ENCODE assay signal across 2 cellular contexts in the genomic region with DNA sequence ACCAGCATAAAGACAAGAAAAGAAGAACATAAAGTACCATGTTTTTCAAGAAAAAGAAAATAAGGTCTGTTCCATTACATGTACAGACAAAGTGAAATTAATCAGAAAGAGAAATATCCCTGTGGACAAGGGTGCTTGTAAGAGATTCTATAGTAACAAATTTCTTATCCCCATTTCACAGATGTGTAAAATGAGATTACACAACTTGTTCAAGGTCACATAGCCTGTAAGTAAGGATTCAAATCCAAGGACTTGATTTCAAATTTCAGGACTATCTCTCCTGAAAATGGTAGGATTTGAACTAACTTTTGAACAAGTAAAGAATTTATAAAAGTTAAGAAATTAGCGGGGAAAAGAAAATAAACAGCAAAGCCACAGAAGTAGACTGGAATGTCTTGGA.
A peak's percentile ranks its signal among the peaks of the same experiment; 100 is the strongest.
TF ChIP-seq lines count a peak whose summit lies in the region.

No MANE protein-coding gene starts in this region.

TF ChIP-seq in HepG2, 621 proteins besides CTCF, POLR2A, EP300 and RAD21 (continued from another document):
- TF ChIP-seq ZNF260 (CRISPR knock-in tag; IDR thresholded peaks at IDR 0.05; ENCODE audit: borderline replicate concordance, low read depth) (no peak), ZNF331 (CRISPR knock-in tag; IDR thresholded peaks at IDR 0.05) (no peak), POGZ (CRISPR knock-in tag; IDR thresholded peaks at IDR 0.05) (no peak), ZNF75D (CRISPR knock-in tag; IDR thresholded peaks at IDR 0.05; ENCODE audit: borderline replicate concordance) (no peak)
TF ChIP-seq in HepG2: peak in this region for 1.

TF ChIP-seq in K562, 482 proteins besides CTCF, POLR2A, EP300 and RAD21 (continued from another document):
- TF ChIP-seq MAZ (CRISPR knock-in tag; conservative IDR thresholded peaks at IDR 0.05 in 1 of 2, IDR thresholded peaks at IDR 0.05 in 1 of 2) = no peak
- TF ChIP-seq CBFB (CRISPR knock-in tag; IDR thresholded peaks at IDR 0.05) = no peak
- TF ChIP-seq KDM1A (IDR thresholded peaks at IDR 0.05) = peak; percentile 43 to 54; a peak in 2 of 4 replicates
- TF ChIP-seq PTTG1 (tag; IDR thresholded peaks at IDR 0.05; ENCODE audit: low read depth) = no peak
- no peak for TF ChIP-seq HNRNPL (IDR thresholded peaks at IDR 0.05; ENCODE audit: low read depth, low read length)
- TF ChIP-seq HNRNPLL (IDR thresholded peaks at IDR 0.05; ENCODE audit: low read depth, low read length, poor library complexity, severe bottlenecking) = no peak
- TF ChIP-seq FOXK1 (CRISPR knock-in tag; IDR thresholded peaks at IDR 0.05; ENCODE audit: borderline replicate concordance) = no peak
- no peak for TF ChIP-seq ZKSCAN1 (IDR thresholded peaks at IDR 0.05; ENCODE audit: low read depth, low read length)
- TF ChIP-seq CHCHD3 (CRISPR knock-in tag; IDR thresholded peaks at IDR 0.05) = no peak
- no peak for TF ChIP-seq BHLHE40 (IDR thresholded peaks at IDR 0.05; ENCODE audit: low read length)
- no peak for TF ChIP-seq TCF7L2 (IDR thresholded peaks at IDR 0.05; ENCODE audit: low read depth, low read length)
- no peak for TF ChIP-seq ETS2 (tag; IDR thresholded peaks at IDR 0.05; ENCODE audit: borderline replicate concordance, poor library complexity, severe bottlenecking)
- TF ChIP-seq NRF1 (conservative IDR thresholded peaks at IDR 0.05 in 1 of 2, IDR thresholded peaks at IDR 0.05 in 1 of 2) = no peak
- no peak for TF ChIP-seq MTA2 (IDR thresholded peaks at IDR 0.05; ENCODE audit: low read depth)
- peak; percentile 93 for TF ChIP-seq RBM25 (IDR thresholded peaks at IDR 0.05; ENCODE audit: low read depth, low read length, severe bottlenecking)
- TF ChIP-seq FOXJ2 (tag; IDR thresholded peaks at IDR 0.05) = no peak
- no peak for TF ChIP-seq ELF2 (CRISPR knock-in tag; IDR thresholded peaks at IDR 0.05)
- no peak for TF ChIP-seq ZNF263 (CRISPR knock-in tag; IDR thresholded peaks at IDR 0.05; ENCODE audit: borderline replicate concordance)
- no peak for TF ChIP-seq MTA1 (IDR thresholded peaks at IDR 0.05; ENCODE audit: borderline replicate concordance)
- TF ChIP-seq ZNF197 (CRISPR knock-in tag; IDR thresholded peaks at IDR 0.05; ENCODE audit: low read depth) = no peak
- TF ChIP-seq SMARCB1 (IDR thresholded peaks at IDR 0.05; ENCODE audit: insufficient read length, low read depth) = no peak
- no peak for TF ChIP-seq PREB (CRISPR knock-in tag; IDR thresholded peaks at IDR 0.05)
- TF ChIP-seq ESRRA (IDR thresholded peaks at IDR 0.05; ENCODE audit: borderline replicate concordance, low read depth) = peak; percentile 67; the same call in 1 of the 2 replicates
- no peak for TF ChIP-seq RFX7 (CRISPR knock-in tag; IDR thresholded peaks at IDR 0.05)
- no peak for TF ChIP-seq NFXL1 (CRISPR knock-in tag; IDR thresholded peaks at IDR 0.05)
- TF ChIP-seq BCOR (IDR thresholded peaks at IDR 0.05) = peak; percentile 89
- no peak for TF ChIP-seq HINFP (tag; conservative IDR thresholded peaks at IDR 0.05; ENCODE audit: low read depth)
- TF ChIP-seq, protein P1, sequence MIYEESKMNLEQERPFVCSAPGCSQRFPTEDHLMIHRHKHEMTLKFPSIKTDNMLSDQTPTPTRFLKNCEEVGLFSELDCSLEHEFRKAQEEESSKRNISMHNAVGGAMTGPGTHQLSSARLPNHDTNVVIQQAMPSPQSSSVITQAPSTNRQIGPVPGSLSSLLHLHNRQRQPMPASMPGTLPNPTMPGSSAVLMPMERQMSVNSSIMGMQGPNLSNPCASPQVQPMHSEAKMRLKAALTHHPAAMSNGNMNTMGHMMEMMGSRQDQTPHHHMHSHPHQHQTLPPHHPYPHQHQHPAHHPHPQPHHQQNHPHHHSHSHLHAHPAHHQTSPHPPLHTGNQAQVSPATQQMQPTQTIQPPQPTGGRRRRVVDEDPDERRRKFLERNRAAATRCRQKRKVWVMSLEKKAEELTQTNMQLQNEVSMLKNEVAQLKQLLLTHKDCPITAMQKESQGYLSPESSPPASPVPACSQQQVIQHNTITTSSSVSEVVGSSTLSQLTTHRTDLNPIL (CRISPR knock-in tag; IDR thresholded peaks at IDR 0.05) = no peak
- no peak for TF ChIP-seq ZEB2 (IDR thresholded peaks at IDR 0.05)
- no peak for TF ChIP-seq ATF1 (CRISPR knock-in tag; IDR thresholded peaks at IDR 0.05)
- no peak for TF ChIP-seq ATF1 (tag; IDR thresholded peaks at IDR 0.05)
TF ChIP-seq in K562: peak in this region for 4.
